In the genomic region with DNA sequence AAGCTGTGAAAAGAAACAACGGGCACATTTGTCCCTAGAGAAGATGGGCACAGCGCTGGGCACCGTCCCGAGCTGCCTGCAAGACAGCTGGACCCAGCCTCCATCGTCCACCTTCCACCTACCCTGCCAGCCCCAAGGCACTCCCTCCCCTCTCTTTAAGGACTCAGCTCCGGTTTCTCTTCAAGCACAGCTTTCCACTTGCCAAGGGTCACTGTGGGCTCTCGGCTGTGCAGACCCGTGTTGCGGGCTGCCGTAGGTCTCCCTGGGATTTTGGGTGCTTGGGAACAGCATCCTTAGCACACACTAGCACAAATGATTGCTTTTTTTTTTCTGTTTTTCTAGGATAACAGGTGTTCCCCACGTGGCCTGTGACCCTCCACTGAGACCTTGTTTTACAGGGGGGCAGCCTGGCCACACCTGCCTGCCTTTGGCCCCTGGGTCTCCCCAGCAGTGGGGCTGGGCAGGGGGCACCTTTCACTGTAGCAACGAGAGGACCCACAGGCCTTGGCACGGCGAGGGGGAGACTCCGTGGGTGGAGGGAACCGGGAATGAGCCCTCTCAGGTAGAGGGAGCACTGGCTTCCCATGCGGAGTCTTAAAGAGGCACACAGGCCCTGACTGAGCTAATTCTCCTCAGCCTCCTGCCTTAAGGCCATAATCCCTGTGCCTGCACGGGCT, we compare ENCODE assay signal across 8 cellular contexts. TPM values are rescaled to one million over a fixed set of nuclear protein-coding genes. Genes with fewer than 3 reads are reported as not detected.
DNase-seq lines count a peak whose midpoint lies in the region; ATAC-seq and TF ChIP-seq lines count a peak whose summit lies in the region.

No MANE protein-coding gene starts in this region.

- H3K4me2 ChIP-seq in OCI-LY3 (ENCODE audit: low read length) = peak overlapping the region; percentile 97
- H3K4me2 ChIP-seq in mesendoderm (ENCODE audit: low read length) = no peak overlapping the region

- H3K27me3 ChIP-seq in GM06990 (replicated peaks; ENCODE audit: control insufficient read depth, insufficient read depth, low read length) (no peaks in the 10 kb centered on the region), OCI-LY3 (ENCODE audit: low read depth, low read length) (peaks cover 4% of the 10 kb centered on the region), mesendoderm (ENCODE audit: insufficient read depth, low read length, poor library complexity) (no peaks in the 10 kb centered on the region)

- no peak overlapping the region for H2BK15ac ChIP-seq in mesendoderm (replicated peaks; ENCODE audit: low read depth)

- H2AFZ ChIP-seq in OCI-LY3 (ENCODE audit: low read depth, low read length) = no peak overlapping the region

- H3K56ac ChIP-seq in mesendoderm (ENCODE audit: low read length) = no peak overlapping the region

- no peak overlapping the region for H2BK5ac ChIP-seq in mesendoderm (ENCODE audit: low read length)

- H3K4me1 ChIP-seq in OCI-LY3 (ENCODE audit: low read length) (peaks cover 12% of the 10 kb centered on the region), mesendoderm (ENCODE audit: control insufficient read depth, low read depth, low read length) (no peaks in the 10 kb centered on the region)

- ATAC-seq in HG02571 (IDR thresholded peaks at IDR 0.05; ENCODE audit: unreplicated experiment) = no peak

- no peak overlapping the region for H3K18ac ChIP-seq in mesendoderm (ENCODE audit: low read length)

- no peaks in the 10 kb centered on the region for H3K9me3 ChIP-seq in OCI-LY3 (ENCODE audit: insufficient read depth, low read length)

- H3K23ac ChIP-seq in mesendoderm (ENCODE audit: low read length) = no peak overlapping the region

- H2BK120ac ChIP-seq in mesendoderm (ENCODE audit: low read depth, low read length) = no peak overlapping the region

- peaks cover 9% of the 10 kb centered on the region for H3K36me3 ChIP-seq in GM06990 (ENCODE audit: control insufficient read depth, insufficient read depth, low read length)
- no peaks in the 10 kb centered on the region for H3K36me3 ChIP-seq in OCI-LY3 (replicated peaks; ENCODE audit: low read depth, low read length)
- no peaks in the 10 kb centered on the region for H3K36me3 ChIP-seq in mesendoderm (ENCODE audit: control insufficient read depth, insufficient read depth, low read length)

- intact Hi-C loops in posterior vena cava (cut with DNase I) = loop anchor here in 1 of 2 donors (2.0 kb wide), 1 partner anchor 104 kb away; no protein-coding TSS in a partner anchor

- H3K79me2 ChIP-seq in OCI-LY3 (ENCODE audit: low read length) = peaks cover 9% of the 10 kb centered on the region
- no peaks in the 10 kb centered on the region for H3K79me2 ChIP-seq in mesendoderm (ENCODE audit: control insufficient read depth, insufficient read depth, low read length)

- no CpG with 5 or more reads among the region's 18 CpGs for WGBS in mesendoderm (ENCODE audit: extremely low coverage, insufficient coverage, low lambda C conversion rate)

- H2AK5ac ChIP-seq in mesendoderm (ENCODE audit: low read length) = no peak overlapping the region

- H3K9ac ChIP-seq in OCI-LY3 (ENCODE audit: low read length) (peak overlapping the region; percentile 72), mesendoderm (ENCODE audit: low read length) (no peak overlapping the region)

- DNase-seq in GM06990 (ENCODE audit: extremely low read depth, insufficient read length) (no peak), epithelial cell of proximal tubule (ENCODE audit: low read depth) (no peak), posterior vena cava (ENCODE audit: low spot score) (peak; percentile 46), mesendoderm (no peak), pons (ENCODE audit: low spot score) (no peak), SW 1271 (lab: John Stamatoyannopoulos, UW) (no peak)

- TF ChIP-seq CTCF in GM06990 (IDR thresholded peaks at IDR 0.05; ENCODE audit: insufficient read depth, low read length, poor library complexity, severe bottlenecking) (no peak), OCI-LY3 (IDR thresholded peaks at IDR 0.05; ENCODE audit: low read depth, low read length) (no peak), epithelial cell of proximal tubule (conservative IDR thresholded peaks at IDR 0.05; ENCODE audit: low read depth, low read length) (no peak)

- no peak overlapping the region for H4K5ac ChIP-seq in mesendoderm (ENCODE audit: low read length)

- H4K8ac ChIP-seq in mesendoderm (ENCODE audit: low read depth, low read length) = no peak overlapping the region

- H3K4me3 ChIP-seq in GM06990 (replicated peaks; ENCODE audit: low read depth, low read length) (peak overlapping the region; percentile 73), OCI-LY3 (ENCODE audit: low read length) (peak overlapping the region; percentile 84), epithelial cell of proximal tubule (ENCODE audit: low read depth, low read length) (peak overlapping the region; percentile 80), mesendoderm (ENCODE audit: low read length) (no peak overlapping the region)

- H3K27ac ChIP-seq in OCI-LY3 (ENCODE audit: low read length) (no peak overlapping the region), mesendoderm (ENCODE audit: low read depth, low read length) (no peak overlapping the region)

- H3K4ac ChIP-seq in mesendoderm (ENCODE audit: low read depth, low read length) = no peak overlapping the region

- H3K79me1 ChIP-seq in mesendoderm (ENCODE audit: low read length) = no peaks in the 10 kb centered on the region

- no peaks in the 10 kb centered on the region for H4K20me1 ChIP-seq in OCI-LY3 (ENCODE audit: insufficient read depth, low read length)

RNA-seq across cellular contexts. Expression of gene CHMP6, which starts 1.4 kb away (rescaled TPM):
- 32.6 and 35.7 TPM in 2 replicates for total RNA-seq in epithelial cell of proximal tubule
- 10 to 100 TPM; 23.7 to 25.9 TPM for total RNA-seq in posterior vena cava
- polyA plus RNA-seq in mesendoderm (2013, experiment 1 of 2) = 11.6 TPM
- polyA plus RNA-seq in mesendoderm (2013, experiment 2 of 2) = 11.8 TPM

RNA-seq across cellular contexts. Expression of gene BAIAP2, which starts 41.9 kb away (rescaled TPM):
- total RNA-seq in epithelial cell of proximal tubule (44.0 and 77.3 TPM in 2 replicates), posterior vena cava (10 to 100 TPM; 18.2 to 30.5 TPM)
- 12.3 TPM for polyA plus RNA-seq in mesendoderm (2013, experiment 1 of 2)
- polyA plus RNA-seq in mesendoderm (2013, experiment 2 of 2) = 11.6 TPM
